In genomic region chr12:47773858-47774580, GRCh38 we compare ENCODE assay signal across 8 cellular contexts. TPM values are rescaled to one million over a fixed set of nuclear protein-coding genes. Genes with fewer than 3 reads are reported as not detected.
DNase-seq lines count a peak whose midpoint lies in the region; ATAC-seq, FAIRE-seq and TF ChIP-seq lines count a peak whose summit lies in the region.

No MANE protein-coding gene starts in this region.

- peak overlapping the region; percentile 84 to 96 for H3K27ac ChIP-seq in A549
- peak overlapping the region; percentile 73 for H3K27ac ChIP-seq in vagina

- WGBS in A549 (ENCODE audit: missing lambda C conversion rate): 34% methylated on average over 14 of the region's 14 CpGs

- TF ChIP-seq RAD21 in A549 (conservative IDR thresholded peaks at IDR 0.05 in 1 of 2, IDR thresholded peaks at IDR 0.05 in 1 of 2): 0 out of 5 replicates have a peak, but pooled peaks of 1 of the 2 experiments have one; percentile 7

- CTCF ChIA-PET in A549 (lab: Yijun Ruan, JAX): interaction anchor here (1.0 to 59.0 kb wide), 6 partner anchors 11 to 65 kb away, joined by 3 to 1532 read pairs (median 175); partner anchors contain the start of genes ENDOU, RAPGEF3 and RPAP3

- H3K36me3 ChIP-seq in bronchial epithelial cell (ENCODE audit: control insufficient read depth, insufficient read depth, low read length) (no peaks in the 10 kb centered on the region), vagina (no peaks in the 10 kb centered on the region)

- no peaks in the 10 kb centered on the region for H3K9me3 ChIP-seq in A549
- H3K9me3 ChIP-seq in vagina: no peaks in the 10 kb centered on the region

- H3K9me3 Mint-ChIP-seq in mesothelial cell of epicardium: no peaks in the 10 kb centered on the region

- TF ChIP-seq CTCF in A549 (IDR thresholded peaks at IDR 0.05) (no peak), bronchial epithelial cell (IDR thresholded peaks at IDR 0.05; ENCODE audit: insufficient read depth, low read length, severe bottlenecking) (no peak), mesothelial cell of epicardium (IDR thresholded peaks at IDR 0.05; ENCODE audit: unreplicated experiment) (no peak), vagina (IDR thresholded peaks at IDR 0.05) (no peak)

- H3K4me2 ChIP-seq in A549: peak overlapping the region; percentile 74

- H3K4me1 ChIP-seq in A549: peaks cover 71% of the 10 kb centered on the region
- H3K4me1 ChIP-seq in vagina: peaks cover 60% of the 10 kb centered on the region

- peak in 1 of 2 experiments; percentile 46; a peak in 3 of 6 replicates for ATAC-seq in A549
- no peak for ATAC-seq in HG03460 (IDR thresholded peaks at IDR 0.05; ENCODE audit: unreplicated experiment)
- ATAC-seq in HG02981 (IDR thresholded peaks at IDR 0.05; ENCODE audit: unreplicated experiment): no peak

- peak overlapping the region; percentile 79 for H3K4me3 ChIP-seq in A549
- H3K4me3 ChIP-seq in bronchial epithelial cell (ENCODE audit: low read depth, low read length): peak overlapping the region; percentile 55
- peak overlapping the region; percentile 67 to 98 for H3K4me3 ChIP-seq in vagina

- DNase-seq in A549 (ENCODE audit: low read depth in 1 of 2, low spot score in 1 of 2) (peak in 1 of 2 experiments; percentile 51), HuH-7 (ENCODE audit: low spot score) (peak; percentile 48), bronchial epithelial cell (ENCODE audit: low read depth) (no peak), mesothelial cell of epicardium (ENCODE audit: low spot score in 2 of 2, unreplicated experiment in 2 of 2) (no peak), vagina (ENCODE audit: extremely low spot score in 2 of 2) (no peak)
- DNase-seq in activated CD4-positive, CD25-positive, alpha-beta regulatory T cell (lab: John Stamatoyannopoulos, UW): no peak

- H3K27me3 ChIP-seq in bronchial epithelial cell (ENCODE audit: control insufficient read depth, insufficient read depth, low read length) (no peaks in the 10 kb centered on the region), vagina (no peaks in the 10 kb centered on the region)

- POLR2A ChIA-PET in A549 (lab: Yijun Ruan, JAX): no interaction called here

- H3K27me3 Mint-ChIP-seq in mesothelial cell of epicardium (ENCODE audit: low read depth): no peaks in the 10 kb centered on the region

- intact Hi-C loops in vagina (cut with DNase I): no loop called here

- H3K4me1 Mint-ChIP-seq in mesothelial cell of epicardium: peaks cover 47% of the 10 kb centered on the region

- TF ChIP-seq POLR2A in A549 (IDR thresholded peaks at IDR 0.05; ENCODE audit: low read length): no peak
- no peak for TF ChIP-seq POLR2A in vagina (IDR thresholded peaks at IDR 0.05)

- TF ChIP-seq EP300 in A549 (IDR thresholded peaks at IDR 0.05): no peak

- FAIRE-seq in A549 (lab: Jason Lieb, UNC) (no peak), bronchial epithelial cell (lab: Jason Lieb, UNC) (no peak)

- no peaks in the 10 kb centered on the region for H3K36me3 Mint-ChIP-seq in mesothelial cell of epicardium

- peak overlapping the region; percentile 88 for H3K4me3 Mint-ChIP-seq in mesothelial cell of epicardium

- H3K27ac Mint-ChIP-seq in mesothelial cell of epicardium: peak overlapping the region; percentile 86

TF ChIP-seq in A549, 52 proteins besides CTCF, POLR2A, EP300 and RAD21 (continues in another document):
- TF ChIP-seq ESRRA (IDR thresholded peaks at IDR 0.05; ENCODE audit: borderline replicate concordance, low read length) (no peak), HMGXB4 (CRISPR knock-in tag; IDR thresholded peaks at IDR 0.05; ENCODE audit: borderline replicate concordance) (no peak), CBX2 (IDR thresholded peaks at IDR 0.05; ENCODE audit: borderline replicate concordance, low read depth) (no peak), CEBPB (IDR thresholded peaks at IDR 0.05) (no peak), MYC (IDR thresholded peaks at IDR 0.05; ENCODE audit: borderline replicate concordance, low read length) (no peak), HOXB5 (CRISPR knock-in tag; IDR thresholded peaks at IDR 0.05) (no peak), SMC3 (IDR thresholded peaks at IDR 0.05) (0 out of 3 replicates have a peak, but pooled peaks have one; percentile 4), JUNB (IDR thresholded peaks at IDR 0.05) (no peak), BCL3 (IDR thresholded peaks at IDR 0.05) (no peak), NR3C1 (IDR thresholded peaks at IDR 0.05) (no peak), KDM1A (IDR thresholded peaks at IDR 0.05; ENCODE audit: low read depth) (peak; percentile 69; the same call in 1 of the 2 replicates), NFE2L2 (conservative IDR thresholded peaks at IDR 0.05; ENCODE audit: low read length) (no peak), TP53 (CRISPR knock-in tag; IDR thresholded peaks at IDR 0.05) (no peak), GATA3 (IDR thresholded peaks at IDR 0.05; ENCODE audit: borderline replicate concordance) (no peak), ELK1 (IDR thresholded peaks at IDR 0.05; ENCODE audit: low read depth, low read length) (no peak), BHLHE40 (IDR thresholded peaks at IDR 0.05; ENCODE audit: low read depth, low read length) (no peak), TFCP2L1 (CRISPR knock-in tag; IDR thresholded peaks at IDR 0.05) (no peak), JUN (IDR thresholded peaks at IDR 0.05) (no peak), MAFK (IDR thresholded peaks at IDR 0.05; ENCODE audit: partially characterized antibody) (no peak)

RNA-seq across cellular contexts. Expression of gene SLC48A1, which starts 1.0 kb away (rescaled TPM):
- polyA plus RNA-seq in A549 (2011; rRNA removed) (25.1 and 27.3 TPM in 2 replicates), A549 (2017; fragmentation: RNase III; extraction: RNeasy Plus Mini Kit Qiagen cat#74134 plus additional on column Dnase treatment) (32.6 to 35.2 TPM (median 33.3 TPM) in 3 replicates)
- polyA plus RNA-seq in A549 (2012; cell fraction: cytosol; rRNA removed): 27.5 and 39.0 TPM in 2 replicates
- polyA plus RNA-seq in A549 (2012; cell fraction: nucleus; rRNA removed): 43.0 and 43.8 TPM in 2 replicates
- 37.7 and 42.9 TPM in 2 replicates for polyA minus RNA-seq in A549 (2011; rRNA and poly(A)+ RNA removed)
- total RNA-seq in bronchial epithelial cell (7.3 and 10.3 TPM in 2 replicates), mesothelial cell of epicardium (25.3 to 27.7 TPM (median 27.0 TPM) in 3 replicates), vagina (20.9 TPM)

RNA-seq across cellular contexts. Expression of gene RAPGEF3, which starts 15.3 kb away (rescaled TPM):
- polyA plus RNA-seq in A549 (2011; rRNA removed) (0.70 and 0.75 TPM in 2 replicates), A549 (2017; fragmentation: RNase III; extraction: RNeasy Plus Mini Kit Qiagen cat#74134 plus additional on column Dnase treatment) (0.69 to 0.89 TPM (median 0.88 TPM) in 3 replicates)
- 0.69 and 0.70 TPM in 2 replicates for polyA plus RNA-seq in A549 (2012; cell fraction: cytosol; rRNA removed)
- polyA plus RNA-seq in A549 (2012; cell fraction: nucleus; rRNA removed): 2.3 and 2.9 TPM in 2 replicates
- 1.8 and 2.2 TPM in 2 replicates for polyA minus RNA-seq in A549 (2011; rRNA and poly(A)+ RNA removed)
- total RNA-seq in bronchial epithelial cell (0.90 and 3.9 TPM in 2 replicates), mesothelial cell of epicardium (18.0 to 20.9 TPM (median 19.4 TPM) in 3 replicates), vagina (52.3 TPM)

RNA-seq across cellular contexts. Expression of gene HDAC7, which starts 45.7 kb away (rescaled TPM):
- polyA plus RNA-seq in A549 (2011; rRNA removed) (17.2 and 20.8 TPM in 2 replicates), A549 (2017; fragmentation: RNase III; extraction: RNeasy Plus Mini Kit Qiagen cat#74134 plus additional on column Dnase treatment) (34.1 to 38.9 TPM (median 36.0 TPM) in 3 replicates)
- 42.9 and 56.8 TPM in 2 replicates for polyA plus RNA-seq in A549 (2012; cell fraction: cytosol; rRNA removed)
- polyA plus RNA-seq in A549 (2012; cell fraction: nucleus; rRNA removed): 170 and 171 TPM in 2 replicates
- 20.2 and 26.1 TPM in 2 replicates for polyA minus RNA-seq in A549 (2011; rRNA and poly(A)+ RNA removed)
- total RNA-seq in bronchial epithelial cell (7.1 and 9.0 TPM in 2 replicates), mesothelial cell of epicardium (113 to 132 TPM (median 123 TPM) in 3 replicates), vagina (67.0 TPM)

RNA-seq across cellular contexts. Expression of gene ENDOU, which starts 48.7 kb away (rescaled TPM):
- polyA plus RNA-seq in A549 (2011; rRNA removed): not detected in 2 replicates
- polyA plus RNA-seq in A549 (2012; cell fraction: cytosol; rRNA removed): not detected in 2 replicates
- 0.04 TPM in 1 of 2 replicates, not detected in the other for polyA plus RNA-seq in A549 (2012; cell fraction: nucleus; rRNA removed)
- not detected in 3 replicates for polyA plus RNA-seq in A549 (2017; fragmentation: RNase III; extraction: RNeasy Plus Mini Kit Qiagen cat#74134 plus additional on column Dnase treatment)
- polyA minus RNA-seq in A549 (2011; rRNA and poly(A)+ RNA removed): not detected in 2 replicates
- total RNA-seq in bronchial epithelial cell: 0.38 TPM in 1 of 2 replicates, not detected in the other
- 0.11 to 0.51 TPM (median 0.29 TPM) in 3 replicates for total RNA-seq in mesothelial cell of epicardium
- total RNA-seq in vagina: 21.4 TPM
